ENCODE assay signal across 13 cellular contexts in genomic region chr11:113189909-113190667, GRCh38.
DNase-seq lines count a peak whose midpoint lies in the region; ATAC-seq, FAIRE-seq and TF ChIP-seq lines count a peak whose summit lies in the region.
"Had no signal": no experiment of that assay in that cellular context is flagged by ENCODE, and none has a peak within 500 bp of the region (broad histone marks: within the 10 kb centered on the region; RNA-seq: fewer than 3 reads in every experiment).

No MANE protein-coding gene starts in this region.

- H3K4me2 ChIP-seq in K562 (ENCODE audit: insufficient read depth, low read length) (peak overlapping the region; percentile 60), HepG2 (ENCODE audit: low read depth, low read length) (no peak overlapping the region)

- H3K36me3 ChIP-seq in MG63, result no peaks in the 10 kb centered on the region
- no peaks in the 10 kb centered on the region for H3K36me3 ChIP-seq in K562 (ENCODE audit: control insufficient read depth, insufficient read depth, low read length)
- no peaks in the 10 kb centered on the region for H3K36me3 ChIP-seq in HepG2 (replicated peaks in 1 of 2; ENCODE audit: control insufficient read depth in 1 of 2, insufficient read depth in 2 of 2, low read length in 2 of 2)
- H3K36me3 ChIP-seq: Peyer's patch, tibial nerve had no signal

- no peaks in the 10 kb centered on the region for H3K27me3 ChIP-seq in MG63
- peaks cover 7 to 11% of the 10 kb centered on the region in 2 experiments; a peak in 4 of 5 replicates for H3K27me3 ChIP-seq in K562 (ENCODE audit: control insufficient read depth in 2 of 2, insufficient read depth in 2 of 2, low read length in 2 of 2)
- H3K27me3 ChIP-seq in HepG2 (ENCODE audit: control insufficient read depth in 1 of 2, insufficient read depth in 2 of 2, low read length in 2 of 2), result peaks cover 0 to 6% of the 10 kb centered on the region in 2 experiments; a peak in 2 of 5 replicates
- H3K27me3 ChIP-seq: Peyer's patch, tibial nerve had no signal

- peak overlapping the region; percentile 67 for H2AFZ ChIP-seq in K562 (ENCODE audit: low read depth, low read length)
- H2AFZ ChIP-seq in HepG2 (ENCODE audit: low read length), result no peak overlapping the region

- intact Hi-C loops in K562 (cut with micrococcal nuclease), result no loop called here
- intact Hi-C loops in HepG2 (cut with micrococcal nuclease; ENCODE audit: unreplicated experiment), result no loop called here

- H3K4me1 ChIP-seq in K562 (replicated peaks in 1 of 2; ENCODE audit: control insufficient read depth in 2 of 2, insufficient read depth in 2 of 2, low read length in 2 of 2) (peaks cover 4 to 17% of the 10 kb centered on the region in 2 experiments; a peak in 2 of 5 replicates), HepG2 (ENCODE audit: insufficient read depth, low read length) (no peaks in the 10 kb centered on the region)

- H3K9me3 ChIP-seq in MG63, result no peaks in the 10 kb centered on the region
- no peaks in the 10 kb centered on the region for H3K9me3 ChIP-seq in K562 (replicated peaks; ENCODE audit: control insufficient read depth, insufficient read depth, low read depth, low read length)
- H3K9me3 ChIP-seq in HepG2 (ENCODE audit: low read length), result no peaks in the 10 kb centered on the region
- H3K9me3 ChIP-seq: Peyer's patch, tibial nerve had no signal

- ATAC-seq in K562 (peak; percentile 94), HepG2 (no peak), GM18870 (IDR thresholded peaks at IDR 0.05; ENCODE audit: unreplicated experiment) (no peak), HG03159 (IDR thresholded peaks at IDR 0.05; ENCODE audit: unreplicated experiment) (no peak), HG03520 (IDR thresholded peaks at IDR 0.05; ENCODE audit: unreplicated experiment) (no peak)

- H3K9me1 ChIP-seq in K562 (ENCODE audit: control insufficient read depth, insufficient read depth, low read length), result no peaks in the 10 kb centered on the region

- DNase-seq in AG08395 (ENCODE audit: low spot score) (peak; percentile 96), MG63 (peak; percentile 87), K562 (ENCODE audit: extremely low read depth in 1 of 4, low spot score in 3 of 4) (peak; percentile 57 to 77 (median 62)), HepG2 (ENCODE audit: low spot score) (no peak)
- no peak for DNase-seq in activated naive CD4-positive, alpha-beta T cell treated with anti-CD3 and anti-CD28 coated beads, Interleukin-2, amount 50 U/mL, for 16 hours
- DNase-seq: C1 segment of cervical spinal cord, dermis blood vessel endothelial cell, Kasumi-1, Peyer's patch had no signal

- TF ChIP-seq EP300 in K562 (IDR thresholded peaks at IDR 0.05; ENCODE audit: low read length) (0 out of 2 replicates have a peak, but pooled peaks have one; percentile 11), HepG2 (IDR thresholded peaks at IDR 0.05; ENCODE audit: low read depth in 2 of 2, low read length in 2 of 2) (no peak), HepG2 (CRISPR knock-in tag; IDR thresholded peaks at IDR 0.05; ENCODE audit: borderline replicate concordance) (no peak)

- CTCF ChIA-PET in K562 (lab: Yijun Ruan, JAX; ENCODE audit: low intra/inter-chr PET ratio) (no interaction called here), HepG2 (lab: Yijun Ruan, JAX; ENCODE audit: low intra/inter-chr PET ratio, low total read pairs) (no interaction called here)

- H3K27ac ChIP-seq in K562 (ENCODE audit: extremely low read depth, low read depth, low read length) (no peak overlapping the region; the same call in 2 of the 3 replicates), HepG2 (ENCODE audit: extremely low read length, insufficient read depth, low read length) (no peak overlapping the region)
- H3K27ac ChIP-seq: Peyer's patch had no signal

- H4K20me1 ChIP-seq in K562 (replicated peaks; ENCODE audit: control insufficient read depth, insufficient read depth, low read length), result no peaks in the 10 kb centered on the region
- H4K20me1 ChIP-seq in HepG2 (ENCODE audit: insufficient read depth, low read length), result no peaks in the 10 kb centered on the region

- no peak for TF ChIP-seq POLR2A in K562 (conservative IDR thresholded peaks at IDR 0.05)
- TF ChIP-seq POLR2A in HepG2 (IDR thresholded peaks at IDR 0.05; ENCODE audit: insufficient read depth in 1 of 2, low read depth in 2 of 2, low read length in 2 of 2), result no peak

- H3K79me2 ChIP-seq in K562 (ENCODE audit: control insufficient read depth, insufficient read depth, low read length) (no peaks in the 10 kb centered on the region), HepG2 (ENCODE audit: insufficient read depth, low read length) (no peaks in the 10 kb centered on the region)

- no peak overlapping the region for H3K9ac ChIP-seq in K562 (ENCODE audit: insufficient read depth in 1 of 2, low read depth in 2 of 2, low read length in 2 of 2)
- H3K9ac ChIP-seq in HepG2 (ENCODE audit: insufficient read depth, low read depth, low read length), result no peak overlapping the region

- in situ Hi-C loops in K562 (cut with MboI) (no loop called here), HepG2 (cut with HindIII; ENCODE audit: extremely low pct_ligation_motif_present, low pct_unique_long_range_greater_than_20kb) (no loop called here)

- no TSS peak for BruUV-seq in K562 (replicated peaks; lab: Mats Ljungman, UMichigan)
- BruUV-seq in HepG2 (replicated peaks; lab: Mats Ljungman, UMichigan), result no TSS peak

- WGBS in K562 (ENCODE audit: insufficient coverage, low coverage, missing lambda C conversion rate), result 10% methylated on average over 8 of the region's 8 CpGs
- 24% methylated on average over 8 of the region's 8 CpGs for WGBS in HepG2 (ENCODE audit: low lambda C conversion rate)

- POLR2A ChIA-PET in K562 (lab: Yijun Ruan, JAX) (no interaction called here), HepG2 (lab: Yijun Ruan, JAX) (no interaction called here)

- no peak overlapping the region for H3K4me3 ChIP-seq in MG63
- no peak overlapping the region for H3K4me3 ChIP-seq in K562
- no peak overlapping the region for H3K4me3 ChIP-seq in HepG2 (replicated peaks in 1 of 3; ENCODE audit: insufficient read depth in 1 of 3, low read depth in 2 of 3, low read length in 3 of 3)
- H3K4me3 ChIP-seq: Peyer's patch, tibial nerve had no signal

- peak; percentile 84 for FAIRE-seq in K562 (lab: Jason Lieb, UNC)
- FAIRE-seq in HepG2 (lab: Jason Lieb, UNC), result no peak

- TF ChIP-seq CTCF in K562 (IDR thresholded peaks at IDR 0.05 in 2 of 3, conservative IDR thresholded peaks at IDR 0.05 in 1 of 3; ENCODE audit: insufficient read depth in 2 of 3, low read depth in 1 of 3, low read length in 3 of 3) (no peak), HepG2 (CRISPR knock-in tag; IDR thresholded peaks at IDR 0.05) (no peak)

- TF ChIP-seq RAD21 in K562 (CRISPR knock-in tag; conservative IDR thresholded peaks at IDR 0.05 in 1 of 2, IDR thresholded peaks at IDR 0.05 in 1 of 2) (no peak), HepG2 (CRISPR knock-in tag; IDR thresholded peaks at IDR 0.05) (no peak)

TF ChIP-seq in K562, 482 proteins besides CTCF, POLR2A, EP300 and RAD21 (continues in another document):
- peak; percentile 97 for TF ChIP-seq CREB3 (tag; conservative IDR thresholded peaks at IDR 0.05; ENCODE audit: low read depth)
- no peak for TF ChIP-seq ZNF780A (CRISPR knock-in tag; IDR thresholded peaks at IDR 0.05)

TF ChIP-seq in HepG2, 621 proteins besides CTCF, POLR2A, EP300 and RAD21:
- no peak for TF ChIP-seq MXD4 (CRISPR knock-in tag; IDR thresholded peaks at IDR 0.05)
- TF ChIP-seq MAFK (conservative IDR thresholded peaks at IDR 0.05 in 1 of 2, IDR thresholded peaks at IDR 0.05 in 1 of 2; ENCODE audit: low read length in 2 of 2), result peak in 1 of 2 experiments; percentile 9; a peak in 1 of 4 replicates
- TF ChIP-seq ZXDC (CRISPR knock-in tag; IDR thresholded peaks at IDR 0.05), result no peak
- peak; percentile 78 for TF ChIP-seq CREB1 (IDR thresholded peaks at IDR 0.05)
- no peak for TF ChIP-seq CREB1 (CRISPR knock-in tag; IDR thresholded peaks at IDR 0.05)

Comparison
In these comparisons a context has a peak if more than half of its experiments do, and no peak if none do; other contexts are left out.
1. DNase-seq: peak in AG08395 (single experiment), MG63 (single experiment) and K562 (4 of 4); none in HepG2 (single experiment) and activated naive CD4-positive, alpha-beta T cell treated with anti-CD3 and anti-CD28 coated beads, Interleukin-2, amount 50 U/mL, for 16 hours (single experiment).